In the genomic region with DNA sequence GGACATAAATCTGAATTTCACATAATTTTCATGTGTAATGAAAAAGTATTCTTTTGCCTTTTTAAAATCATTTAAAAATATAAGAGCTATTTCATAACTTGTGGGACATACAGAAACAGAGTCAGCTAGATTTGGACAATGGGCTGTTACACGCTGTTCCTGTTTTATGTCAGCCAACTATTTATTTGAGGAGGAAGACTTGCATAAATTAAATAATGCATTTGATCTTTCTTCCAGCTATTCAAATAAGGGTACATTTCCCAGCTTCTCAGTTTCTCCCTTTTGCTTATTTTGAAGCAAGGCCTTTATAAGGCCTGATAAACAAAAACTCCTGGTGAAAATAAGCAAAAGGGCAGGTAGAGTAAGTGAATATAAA, we compare ENCODE assay signal across 15 cellular contexts. TPM values are rescaled to one million over a fixed set of nuclear protein-coding genes. Genes with fewer than 3 reads are reported as not detected.
A peak's percentile ranks its signal among the peaks of the same experiment; 100 is the strongest.
DNase-seq lines count a peak whose midpoint lies in the region; ATAC-seq and TF ChIP-seq lines count a peak whose summit lies in the region.
"Had no signal": no experiment of that assay in that cellular context is flagged by ENCODE, and none has a peak within 500 bp of the region (broad histone marks: within the 10 kb centered on the region; RNA-seq: fewer than 3 reads in every experiment).

No MANE protein-coding gene starts in this region.

- WGBS in IMR-90 (ENCODE audit: extremely low coverage in 2 of 2, insufficient read length in 1 of 2), 2 experiments: no CpG with 5 or more reads among the region's 1 CpG
- 62% methylated on average over 1 of the region's 1 CpG for WGBS in mammary epithelial cell (ENCODE audit: low coverage, missing lambda C conversion rate)
- WGBS in right lobe of liver (ENCODE audit: insufficient coverage, low coverage, low lambda C conversion rate, missing lambda C conversion rate): 7% methylated on average over 1 of the region's 1 CpG
- 69% methylated on average over 1 of the region's 1 CpG for WGBS in smooth muscle cell (ENCODE audit: low lambda C conversion rate)

- H3K79me1 ChIP-seq in IMR-90 (ENCODE audit: low read depth in 1 of 2, low read length in 2 of 2): peaks cover 13 to 48% of the 10 kb centered on the region in 2 experiments

- dilution Hi-C loops in IMR-90 (cut with HindIII; ENCODE audit: low sequenced_read_pairs, unreplicated experiment) (no loop called here), mammary epithelial cell (cut with HindIII; ENCODE audit: low sequenced_read_pairs) (no loop called here)

- H3K23ac ChIP-seq in IMR-90 (ENCODE audit: low read depth, low read length): no peak overlapping the region

- H2BK15ac ChIP-seq in IMR-90 (ENCODE audit: low read depth, low read length): no peak overlapping the region

- no peaks in the 10 kb centered on the region for H3K9me3 ChIP-seq in IMR-90 (ENCODE audit: control insufficient read depth, insufficient read depth, low read length)
- no peaks in the 10 kb centered on the region for H3K9me3 ChIP-seq in mammary epithelial cell (replicated peaks; ENCODE audit: insufficient read depth, low read length)
- H3K9me3 ChIP-seq in right lobe of liver: no peaks in the 10 kb centered on the region
- no peaks in the 10 kb centered on the region for H3K9me3 ChIP-seq in smooth muscle cell (replicated peaks; ENCODE audit: low read depth)

- H4K20me1 ChIP-seq in IMR-90 (ENCODE audit: insufficient read depth, low read length) (peaks cover 5% of the 10 kb centered on the region; the same call in 1 of the 2 replicates), mammary epithelial cell (ENCODE audit: insufficient read depth, low read length) (no peaks in the 10 kb centered on the region), smooth muscle cell (ENCODE audit: low read depth) (peaks cover 1% of the 10 kb centered on the region)

- intact Hi-C loops in IMR-90 (cut with micrococcal nuclease) (no loop called here), mammary epithelial cell (cut with micrococcal nuclease) (no loop called here), right lobe of liver (cut with DNase I) (no loop called here)

- no peak overlapping the region for H2AK5ac ChIP-seq in IMR-90 (ENCODE audit: low read depth, low read length)

- no TSS peak for BruUV-seq in IMR-90 (replicated peaks; lab: Mats Ljungman, UMichigan)
- BruUV-seq in mammary epithelial cell (replicated peaks; lab: Mats Ljungman, UMichigan): no TSS peak

- DNase-seq in IMR-90 (no peak), mammary epithelial cell (no peak), right lobe of liver (no peak), smooth muscle cell (lab: John Stamatoyannopoulos, UW; ENCODE audit: unreplicated experiment) (no peak), NCI-H524 (lab: John Stamatoyannopoulos, UW) (no peak), NCI-H146 (lab: John Stamatoyannopoulos, UW) (no peak)
- DNase-seq: activated CD4-positive, alpha-beta T cell treated with anti-CD3 and anti-CD28 coated beads for 4 hours; activated naive CD4-positive, alpha-beta T cell treated with anti-CD3 and anti-CD28 coated beads, Interleukin-2, amount 10 ng/mL, durations not matched to agents 7 days and 5 days; effector memory CD4-positive, alpha-beta T cell; naive thymus-derived CD8-positive, alpha-beta T cell; NCI-H1092; NCI-H526 treated with DMSO at 0.1 percent for 48 hours; stimulated activated CD4-positive, alpha-beta T cell treated with anti-CD3 and anti-CD28 coated beads, Interleukin-4, amount 100 ng/mL, for 24 hours had no signal

- H4K91ac ChIP-seq in IMR-90 (ENCODE audit: insufficient read depth, low read depth, low read length): no peak overlapping the region

- no peak overlapping the region for H2BK120ac ChIP-seq in IMR-90 (ENCODE audit: low read depth, low read length)

- no peak overlapping the region for H3K4me3 ChIP-seq in IMR-90 (ENCODE audit: insufficient read depth, low read depth, low read length)
- no peak overlapping the region for H3K4me3 ChIP-seq in mammary epithelial cell (replicated peaks in 1 of 3; ENCODE audit: insufficient read depth in 1 of 3, low read depth in 2 of 3, low read length in 3 of 3)
- H3K4me3 ChIP-seq in right lobe of liver: peak overlapping the region in 2 of 3 donors; percentile 2 to 9
- H3K4me3 ChIP-seq in smooth muscle cell: peak overlapping the region; percentile 9

- CTCF ChIA-PET in IMR-90 (lab: Yijun Ruan, JAX): interaction anchor here (0.6 kb wide), 1 partner anchor 126 kb away, joined by 3 read pairs; no protein-coding TSS in a partner anchor
- CTCF ChIA-PET in mammary epithelial cell (lab: Charles Lee; ENCODE audit: low non-redundant PET): no interaction called here

- 0 out of 2 replicates have a peak, but pooled peaks cover 6% of the 10 kb centered on the region for H3K9me1 ChIP-seq in IMR-90 (ENCODE audit: insufficient read depth, low read length)

- H3K4me2 ChIP-seq in IMR-90 (ENCODE audit: low read depth, low read length) (peak overlapping the region; percentile 76; the same call in 1 of the 2 replicates), mammary epithelial cell (ENCODE audit: insufficient read depth, low read depth, low read length) (no peak overlapping the region), smooth muscle cell (peak overlapping the region; percentile 86)

- no peak for ATAC-seq in IMR-90 (ENCODE audit: low read depth)
- peak; percentile 3 to 38 (median 17) for ATAC-seq in right lobe of liver
- ATAC-seq in HG03460 (IDR thresholded peaks at IDR 0.05; ENCODE audit: unreplicated experiment): no peak
- ATAC-seq in GM21825 (IDR thresholded peaks at IDR 0.05; ENCODE audit: unreplicated experiment): no peak
- ATAC-seq: naive thymus-derived CD8-positive, alpha-beta T cell had no signal

- H2AK9ac ChIP-seq in IMR-90 (replicated peaks; ENCODE audit: low read depth, low read length, poor library complexity): no peak overlapping the region

- peaks cover 4% of the 10 kb centered on the region for H3K36me3 ChIP-seq in IMR-90 (ENCODE audit: control insufficient read depth, insufficient read depth, low read length)
- no peaks in the 10 kb centered on the region for H3K36me3 ChIP-seq in mammary epithelial cell (ENCODE audit: insufficient read depth, low read length)
- no peaks in the 10 kb centered on the region for H3K36me3 ChIP-seq in right lobe of liver
- no peaks in the 10 kb centered on the region for H3K36me3 ChIP-seq in smooth muscle cell (ENCODE audit: low read depth)

- H4K8ac ChIP-seq in IMR-90 (ENCODE audit: low read depth in 2 of 2, low read length in 2 of 2): 0 out of 4 replicates have a peak overlapping the region, but pooled peaks have one; percentile 4 to 7

- H2AFZ ChIP-seq in IMR-90 (replicated peaks; ENCODE audit: low read length, poor library complexity) (no peak overlapping the region), mammary epithelial cell (ENCODE audit: low read depth, low read length) (no peak overlapping the region), smooth muscle cell (ENCODE audit: low read depth) (no peak overlapping the region)

- TF ChIP-seq CTCF in IMR-90 (conservative IDR thresholded peaks at IDR 0.05; ENCODE audit: low read depth, low read length): no peak
- no peak for TF ChIP-seq CTCF in mammary epithelial cell (conservative IDR thresholded peaks at IDR 0.05 in 1 of 2, IDR thresholded peaks at IDR 0.05 in 1 of 2; ENCODE audit: extremely low read depth in 1 of 2, insufficient read depth in 1 of 2, low read depth in 1 of 2, low read length in 2 of 2)
- no peak for TF ChIP-seq CTCF in right lobe of liver (IDR thresholded peaks at IDR 0.05)
- TF ChIP-seq CTCF in smooth muscle cell (IDR thresholded peaks at IDR 0.05; ENCODE audit: borderline replicate concordance, insufficient read depth, poor library complexity, severe bottlenecking): no peak

- H3K27ac ChIP-seq in IMR-90 (ENCODE audit: insufficient read depth, low read length) (no peak overlapping the region; the same call in 1 of the 2 replicates), mammary epithelial cell (ENCODE audit: insufficient read depth, low read depth, low read length) (peak overlapping the region; percentile 64), right lobe of liver (peak overlapping the region; percentile 97 to 98 (median 98)), smooth muscle cell (ENCODE audit: low read depth) (peak overlapping the region; percentile 91)

- no peak overlapping the region for H3K4ac ChIP-seq in IMR-90 (ENCODE audit: low read depth, low read length)

- POLR2A ChIA-PET in IMR-90 (lab: Charles Lee; ENCODE audit: unreplicated experiment): no interaction called here

- H3K4me1 ChIP-seq in IMR-90 (ENCODE audit: control insufficient read depth, insufficient read depth, low read length) (peaks cover 13% of the 10 kb centered on the region), mammary epithelial cell (ENCODE audit: insufficient read depth, low read length) (peaks cover 27% of the 10 kb centered on the region), right lobe of liver (peaks cover 0 to 78% (median 38%) of the 10 kb centered on the region in 4 donors), smooth muscle cell (ENCODE audit: low read depth) (peaks cover 73% of the 10 kb centered on the region)

- in situ Hi-C loops in IMR-90 (cut with MboI; ENCODE audit: low sequenced_read_pairs): no loop called here
- in situ Hi-C loops in mammary epithelial cell (cut with MboI; ENCODE audit: low sequenced_read_pairs in 2 of 2): no loop called here

- H3K27me3 ChIP-seq in IMR-90 (ENCODE audit: control insufficient read depth, insufficient read depth, low read length): no peaks in the 10 kb centered on the region
- no peaks in the 10 kb centered on the region for H3K27me3 ChIP-seq in mammary epithelial cell (ENCODE audit: insufficient read depth, low read length)
- no peaks in the 10 kb centered on the region for H3K27me3 ChIP-seq in right lobe of liver
- H3K27me3 ChIP-seq in smooth muscle cell (ENCODE audit: low read depth): no peaks in the 10 kb centered on the region

- H3K18ac ChIP-seq in IMR-90 (ENCODE audit: low read depth, low read length): no peak overlapping the region; the same call in 1 of the 2 replicates

- no peak for TF ChIP-seq RAD21 in IMR-90 (IDR thresholded peaks at IDR 0.05; ENCODE audit: low read length)

- H3F3A ChIP-seq in smooth muscle cell (ENCODE audit: low read depth): peaks cover 57% of the 10 kb centered on the region

- no peak overlapping the region for H3K14ac ChIP-seq in IMR-90 (replicated peaks; ENCODE audit: low read depth, low read length)

- no peak overlapping the region; the same call in 1 of the 2 replicates for H3K9ac ChIP-seq in IMR-90 (ENCODE audit: low read depth, low read length)
- H3K9ac ChIP-seq in mammary epithelial cell (ENCODE audit: insufficient read depth, low read length): no peak overlapping the region
- peak overlapping the region; percentile 38 for H3K9ac ChIP-seq in smooth muscle cell (ENCODE audit: low read depth)

- H2BK20ac ChIP-seq in IMR-90 (ENCODE audit: low read depth, low read length): no peak overlapping the region

- H3K56ac ChIP-seq in IMR-90 (ENCODE audit: extremely low read depth, insufficient read depth, low read length): no peak overlapping the region

- H2BK5ac ChIP-seq in IMR-90 (ENCODE audit: low read depth, low read length, poor library complexity, severe bottlenecking): peak overlapping the region; percentile 88

- H4K5ac ChIP-seq in IMR-90 (ENCODE audit: low read depth, low read length): no peak overlapping the region

- TF ChIP-seq POLR2A in IMR-90 (IDR thresholded peaks at IDR 0.05; ENCODE audit: low read depth, low read length): no peak
- no peak for TF ChIP-seq POLR2A in right lobe of liver (IDR thresholded peaks at IDR 0.05)

- H3K79me2 ChIP-seq in mammary epithelial cell (ENCODE audit: insufficient read depth, low read length): peaks cover 79% of the 10 kb centered on the region
- peaks cover 83% of the 10 kb centered on the region for H3K79me2 ChIP-seq in smooth muscle cell (ENCODE audit: low read depth)

RNA-seq across cellular contexts. Expression of gene STOM, which starts 6.5 kb away (rescaled TPM):
- total RNA-seq in IMR-90 (2012; rRNA removed) (84.8 and 103 TPM in 2 replicates), mammary epithelial cell (100 to 1,000 TPM in 1 of 2 donors, 10 to 100 TPM in 1; 80.3 to 124 TPM), right lobe of liver (100 to 1,000 TPM; 232 to 655 (median 443) TPM), smooth muscle cell (171 and 187 TPM in 2 replicates)
- polyA plus RNA-seq in IMR-90 (2012; rRNA removed) (67.6 and 78.4 TPM in 2 replicates), mammary epithelial cell (71.7 TPM), smooth muscle cell (105 and 136 TPM in 2 replicates)
- 45.3 TPM in 2 replicates for polyA plus RNA-seq in IMR-90 (2012; cell fraction: cytosol; rRNA removed)
- 9.8 and 44.1 TPM in 2 replicates for polyA plus RNA-seq in IMR-90 (2012; cell fraction: nucleus; rRNA removed; ENCODE audit: low replicate concordance)
- 41.9 TPM for polyA minus RNA-seq in mammary epithelial cell

Comparison
In these comparisons a context has a peak if more than half of its experiments do, and no peak if none do; other contexts are left out.
1. ATAC-seq: peak in right lobe of liver (4 of 4); none in IMR-90 (single experiment), HG03460 (single experiment) and GM21825 (single experiment).
2. H3K4me3 ChIP-seq: peak in right lobe of liver (2 of 3) and smooth muscle cell (single experiment); none in IMR-90 (single experiment) and mammary epithelial cell (0 of 3).